In genomic region chr1:121522061-121522759, GRCh38 we compare ENCODE assay signal across 16 cellular contexts.
DNase-seq lines count a peak whose midpoint lies in the region; ATAC-seq, FAIRE-seq and TF ChIP-seq lines count a peak whose summit lies in the region.
"Had no signal": no experiment of that assay in that cellular context is flagged by ENCODE, and none has a peak within 500 bp of the region (broad histone marks: within the 10 kb centered on the region; RNA-seq: fewer than 3 reads in every experiment).

No MANE protein-coding gene starts in this region.

- TF ChIP-seq CTCF in A549 (IDR thresholded peaks at IDR 0.05) (no peak), HepG2 (CRISPR knock-in tag; IDR thresholded peaks at IDR 0.05) (no peak)

- H3K9me3 Mint-ChIP-seq in naive thymus-derived CD4-positive, alpha-beta T cell = peaks cover 0 to 5% (median 0%) of the 10 kb centered on the region in 11 donors
- H3K9me3 Mint-ChIP-seq: neural crest cell had no signal

- H3K4me3 ChIP-seq in A549 = no peak overlapping the region
- peak overlapping the region in 1 of 3 experiments; percentile 24; a peak in 1 of 6 replicates for H3K4me3 ChIP-seq in HepG2 (replicated peaks in 1 of 3; ENCODE audit: insufficient read depth in 1 of 3, low read depth in 2 of 3, low read length in 3 of 3)
- no peak overlapping the region for H3K4me3 ChIP-seq in naive thymus-derived CD4-positive, alpha-beta T cell (ENCODE audit: low read length)

- CTCF ChIA-PET in A549 (lab: Yijun Ruan, JAX) = no interaction called here
- CTCF ChIA-PET in HepG2 (lab: Yijun Ruan, JAX; ENCODE audit: low intra/inter-chr PET ratio, low total read pairs) = interaction anchor here (1.1 kb wide), 1 partner anchor 64 kb away, joined by 3 read pairs; no protein-coding TSS in a partner anchor
- CTCF ChIA-PET in naive thymus-derived CD4-positive, alpha-beta T cell (lab: Charles Lee) = no interaction called here

- 0 out of 3 replicates have a peak, but pooled peaks cover 6% of the 10 kb centered on the region for H3K4me1 ChIP-seq in A549
- peaks cover 73% of the 10 kb centered on the region for H3K4me1 ChIP-seq in HepG2 (ENCODE audit: insufficient read depth, low read length)
- H3K4me1 ChIP-seq in naive thymus-derived CD4-positive, alpha-beta T cell (ENCODE audit: control insufficient read depth in 2 of 2, insufficient read depth in 2 of 2, low read length in 2 of 2) = peaks cover 13 to 20% of the 10 kb centered on the region in 2 donors

- TF ChIP-seq RAD21 in A549 (conservative IDR thresholded peaks at IDR 0.05 in 1 of 2, IDR thresholded peaks at IDR 0.05 in 1 of 2) (no peak), HepG2 (CRISPR knock-in tag; IDR thresholded peaks at IDR 0.05) (peak; percentile 21; the same call in 1 of the 2 replicates)

- H3K79me2 ChIP-seq in HepG2 (ENCODE audit: insufficient read depth, low read length) = peaks cover 2% of the 10 kb centered on the region

- POLR2A ChIA-PET in A549 (lab: Yijun Ruan, JAX) = no interaction called here
- POLR2A ChIA-PET in HepG2 (lab: Yijun Ruan, JAX) = interaction anchor here (1.0 to 3.4 kb wide), 2 partner anchors 12 to 65 kb away, joined by 3 to 39 read pairs; no protein-coding TSS in a partner anchor
- POLR2A ChIA-PET in naive thymus-derived CD4-positive, alpha-beta T cell (lab: Charles Lee) = no interaction called here

- FAIRE-seq in A549 (lab: Jason Lieb, UNC) = no peak
- FAIRE-seq in HepG2 (lab: Jason Lieb, UNC) = peak; percentile 75
- FAIRE-seq: GM12892 had no signal

- ATAC-seq in A549 = no peak
- ATAC-seq in HepG2 = peak; percentile 71
- no peak for ATAC-seq in naive thymus-derived CD4-positive, alpha-beta T cell
- ATAC-seq in HG02642 (IDR thresholded peaks at IDR 0.05; ENCODE audit: poor library complexity, unreplicated experiment) = no peak
- ATAC-seq: activated CD8-positive, alpha-beta T cell treated with anti-CD3 and anti-CD28 coated beads, Interleukin-2, amount 10 ng/mL, durations not matched to agents 7 days and 5 days; right cardiac atrium had no signal

- H3K4me1 Mint-ChIP-seq in naive thymus-derived CD4-positive, alpha-beta T cell = peaks cover 22 to 52% (median 45%) of the 10 kb centered on the region in 7 donors

- no peaks in the 10 kb centered on the region for H3K36me3 ChIP-seq in HepG2 (replicated peaks in 1 of 2; ENCODE audit: control insufficient read depth in 1 of 2, insufficient read depth in 2 of 2, low read length in 2 of 2)
- peaks cover 0 to 4% (median 0%) of the 10 kb centered on the region in 3 experiments for H3K36me3 ChIP-seq in naive thymus-derived CD4-positive, alpha-beta T cell (ENCODE audit: control insufficient read depth in 2 of 3, insufficient read depth in 3 of 3, low read length in 3 of 3)

- DNase-seq in A549 (ENCODE audit: low read depth in 1 of 2, low spot score in 1 of 2) (peak in 1 of 2 experiments; percentile 12), DMS79 (lab: John Stamatoyannopoulos, UW) (peak; percentile 72), NCI-H774 (lab: John Stamatoyannopoulos, UW) (peak; percentile 14), HepG2 (ENCODE audit: low spot score) (peak; percentile 99), islet precursor cell (no peak), SW 1271 (lab: John Stamatoyannopoulos, UW) (no peak)
- DNase-seq in naive thymus-derived CD4-positive, alpha-beta T cell = no peak
- DNase-seq: activated CD8-positive, alpha-beta T cell treated with anti-CD3 and anti-CD28 coated beads, Interleukin-2, amount 10 ng/mL, durations not matched to agents 7 days and 5 days; cortex of kidney; erythroblast; right cardiac atrium had no signal

- H3K27me3 ChIP-seq in HepG2 (ENCODE audit: control insufficient read depth in 1 of 2, insufficient read depth in 2 of 2, low read length in 2 of 2) = no peaks in the 10 kb centered on the region
- no peaks in the 10 kb centered on the region for H3K27me3 ChIP-seq in naive thymus-derived CD4-positive, alpha-beta T cell (ENCODE audit: control insufficient read depth in 2 of 2, insufficient read depth in 2 of 2, low read length in 2 of 2)

- no peaks in the 10 kb centered on the region for H4K20me1 ChIP-seq in HepG2 (ENCODE audit: insufficient read depth, low read length)

- TF ChIP-seq POLR2A in A549 (IDR thresholded peaks at IDR 0.05; ENCODE audit: low read length) (no peak), HepG2 (IDR thresholded peaks at IDR 0.05; ENCODE audit: insufficient read depth in 1 of 2, low read depth in 2 of 2, low read length in 2 of 2) (no peak)

- H3K9me3 ChIP-seq in A549 = no peaks in the 10 kb centered on the region
- H3K9me3 ChIP-seq in HepG2 (ENCODE audit: low read length) = no peaks in the 10 kb centered on the region
- no peaks in the 10 kb centered on the region for H3K9me3 ChIP-seq in naive thymus-derived CD4-positive, alpha-beta T cell (ENCODE audit: control insufficient read depth in 2 of 3, low read length in 3 of 3)

- intact Hi-C loops in HepG2 (cut with micrococcal nuclease; ENCODE audit: unreplicated experiment) = loop anchor here (10.0 kb wide), 1 partner anchor 77 kb away; no protein-coding TSS in a partner anchor
- intact Hi-C loops in naive thymus-derived CD4-positive, alpha-beta T cell (cut with micrococcal nuclease) = no loop called here

- H2AFZ ChIP-seq in HepG2 (ENCODE audit: low read length) = no peak overlapping the region

- H3K27ac ChIP-seq in A549 = no peak overlapping the region
- peak overlapping the region; percentile 72 for H3K27ac ChIP-seq in HepG2 (ENCODE audit: extremely low read length, insufficient read depth, low read length)
- H3K27ac ChIP-seq in naive thymus-derived CD4-positive, alpha-beta T cell (ENCODE audit: low read depth, low read length) = no peak overlapping the region

- H3K4me2 ChIP-seq in A549 = 0 out of 3 replicates have a peak overlapping the region, but pooled peaks have one; percentile 12
- peak overlapping the region; percentile 53 for H3K4me2 ChIP-seq in HepG2 (ENCODE audit: low read depth, low read length)

- H3K36me3 Mint-ChIP-seq in naive thymus-derived CD4-positive, alpha-beta T cell = peaks cover 0 to 30% (median 0%) of the 10 kb centered on the region in 5 donors
- H3K36me3 Mint-ChIP-seq: activated naive CD8-positive, alpha-beta T cell; brain had no signal

- TF ChIP-seq EP300 in A549 (IDR thresholded peaks at IDR 0.05) = no peak
- TF ChIP-seq EP300 in HepG2 (IDR thresholded peaks at IDR 0.05; ENCODE audit: low read depth in 2 of 2, low read length in 2 of 2) = peak in 1 of 2 experiments; percentile 94; a peak in 3 of 4 replicates
- peak; percentile 83 for TF ChIP-seq EP300 in HepG2 (CRISPR knock-in tag; IDR thresholded peaks at IDR 0.05; ENCODE audit: borderline replicate concordance)

- 30% methylated on average over 5 of the region's 5 CpGs for WGBS in A549 (ENCODE audit: missing lambda C conversion rate)
- WGBS in HepG2 (ENCODE audit: low lambda C conversion rate) = 2% methylated on average over 5 of the region's 5 CpGs

- H3K4me3 Mint-ChIP-seq in naive thymus-derived CD4-positive, alpha-beta T cell = peak overlapping the region in 1 of 10 donors; percentile 29
- H3K4me3 Mint-ChIP-seq: activated CD8-positive, alpha-beta T cell treated with anti-CD3 and anti-CD28 coated beads, Interleukin-2, amount 10 ng/mL, durations not matched to agents 7 days and 5 days; activated naive CD8-positive, alpha-beta T cell had no signal

- no peak overlapping the region for H3K9ac ChIP-seq in HepG2 (ENCODE audit: insufficient read depth, low read depth, low read length)

- in situ Hi-C loops in HepG2 (cut with HindIII; ENCODE audit: extremely low pct_ligation_motif_present, low pct_unique_long_range_greater_than_20kb) = no loop called here

- peak overlapping the region in 2 of 9 donors; percentile 7 to 56 for H3K27ac Mint-ChIP-seq in naive thymus-derived CD4-positive, alpha-beta T cell
- H3K27ac Mint-ChIP-seq: activated CD8-positive, alpha-beta T cell treated with anti-CD3 and anti-CD28 coated beads, Interleukin-2, amount 10 ng/mL, durations not matched to agents 7 days and 5 days; activated naive CD8-positive, alpha-beta T cell; brain had no signal

- BruUV-seq in HepG2 (replicated peaks; lab: Mats Ljungman, UMichigan) = no TSS peak

- H3K27me3 Mint-ChIP-seq in naive thymus-derived CD4-positive, alpha-beta T cell = no peaks in the 10 kb centered on the region
- H3K27me3 Mint-ChIP-seq: activated naive CD8-positive, alpha-beta T cell had no signal

TF ChIP-seq in A549, 52 proteins besides CTCF, POLR2A, EP300 and RAD21:
- TF ChIP-seq NFE2L2 (conservative IDR thresholded peaks at IDR 0.05; ENCODE audit: low read length) = no peak
- TF ChIP-seq FOSL2 (IDR thresholded peaks at IDR 0.05) = no peak
- no peak for TF ChIP-seq FOSL2 (CRISPR knock-in tag; IDR thresholded peaks at IDR 0.05)
- no peak for TF ChIP-seq NPAS2 (CRISPR knock-in tag; IDR thresholded peaks at IDR 0.05; ENCODE audit: borderline replicate concordance)
- no peak for TF ChIP-seq TP53 (CRISPR knock-in tag; IDR thresholded peaks at IDR 0.05)
- TF ChIP-seq CHD2 (IDR thresholded peaks at IDR 0.05; ENCODE audit: low read length, partially characterized antibody) = no peak
- no peak for TF ChIP-seq MAZ (IDR thresholded peaks at IDR 0.05; ENCODE audit: borderline replicate concordance, low read depth, low read length)

TF ChIP-seq in HepG2, 621 proteins besides CTCF, POLR2A, EP300 and RAD21 (continues in another document):
- TF ChIP-seq ATAD3A (CRISPR knock-in tag; IDR thresholded peaks at IDR 0.05) = no peak
- no peak for TF ChIP-seq HOXA9 (CRISPR knock-in tag; IDR thresholded peaks at IDR 0.05; ENCODE audit: borderline replicate concordance)
- TF ChIP-seq HOXA7 (CRISPR knock-in tag; IDR thresholded peaks at IDR 0.05) = no peak
- no peak for TF ChIP-seq HMGA1 (CRISPR knock-in tag; conservative IDR thresholded peaks at IDR 0.05)
- peak; percentile 37; the same call in 1 of the 2 replicates for TF ChIP-seq ZSCAN5A (CRISPR knock-in tag; IDR thresholded peaks at IDR 0.05; ENCODE audit: borderline replicate concordance)

Comparison
In these comparisons a context has a peak if more than half of its experiments do, and no peak if none do; other contexts are left out.
1. DNase-seq: peak in DMS79 (single experiment), NCI-H774 (single experiment) and HepG2 (single experiment); none in naive thymus-derived CD4-positive, alpha-beta T cell (0 of 9), islet precursor cell (single experiment) and SW 1271 (0 of 2).
2. Of the 38 proteins assayed by ChIP-seq in both HepG2 and A549: peak only in HepG2: BHLHE40, CEBPB, CHD4, EP300, ESRRA, FOSL2 and 5 more; only in A549: none; in both: none; in neither: 27.